Comparison of ENCODE assay signal across 8 cellular contexts in genomic region chr9:83538172-83538889, GRCh38. TPM values are rescaled to one million over a fixed set of nuclear protein-coding genes. Genes with fewer than 3 reads are reported as not detected.
A peak's percentile ranks its signal among the peaks of the same experiment; 100 is the strongest.
DNase-seq lines count a peak whose midpoint lies in the region; ATAC-seq and TF ChIP-seq lines count a peak whose summit lies in the region.

FRMD3 (minus strand) TSS chr9:83538401; CDS start chr9:83538231, 170 bp downstream.

- H4K8ac ChIP-seq in neuronal stem cell (ENCODE audit: low read depth, low read length) = no peak within 1 kb of the TSS

- TF ChIP-seq POLR2A in vagina (IDR thresholded peaks at IDR 0.05) = no peak

- peak within 1 kb of the TSS; percentile 92 for H3K23ac ChIP-seq in neuronal stem cell (ENCODE audit: low read depth, low read length, poor library complexity)

- peak within 1 kb of the TSS; percentile 88 for H2BK5ac ChIP-seq in neuronal stem cell (ENCODE audit: low read length)

- H3K18ac ChIP-seq in neuronal stem cell (ENCODE audit: low read length) = peak within 1 kb of the TSS; percentile 98

- no CpG with 5 or more reads among the region's 85 CpGs for WGBS in neuronal stem cell (ENCODE audit: extremely low coverage in 2 of 2, insufficient read length in 2 of 2, insufficient replicate concordance in 1 of 2), 2 donors

- H3K27me3 Mint-ChIP-seq in activated naive CD8-positive, alpha-beta T cell = peaks cover 13% of the 10 kb centered on the region

- DNase-seq in GM04503 (ENCODE audit: low read depth) (peak; percentile 44), NCI-H226 (peak; percentile 4), head of caudate nucleus (peak in 41 of 42 donors; percentile 26 to 78 (median 63)), neuronal stem cell (ENCODE audit: low spot score) (peak; percentile 78), vagina (ENCODE audit: extremely low spot score in 2 of 2) (no peak)

- peak; percentile 11 to 36 (median 35) for TF ChIP-seq CTCF in vagina (IDR thresholded peaks at IDR 0.05)

- peak; percentile 63 for ATAC-seq in HG02852 (IDR thresholded peaks at IDR 0.05; ENCODE audit: unreplicated experiment)
- no peak for ATAC-seq in GM18520 (IDR thresholded peaks at IDR 0.05; ENCODE audit: unreplicated experiment)

- H3K14ac ChIP-seq in neuronal stem cell (ENCODE audit: low read length) = peak within 1 kb of the TSS; percentile 49

- H2AK5ac ChIP-seq in neuronal stem cell (ENCODE audit: low read depth, low read length) = peak within 1 kb of the TSS; percentile 88

- H3K9ac ChIP-seq in neuronal stem cell (ENCODE audit: low read depth, low read length, poor library complexity) = peak within 1 kb of the TSS; percentile 95

- H4K91ac ChIP-seq in neuronal stem cell (ENCODE audit: low read depth, low read length, poor library complexity) = no peak within 1 kb of the TSS

- peak within 1 kb of the TSS; percentile 77 for H2BK12ac ChIP-seq in neuronal stem cell (ENCODE audit: low read length)

- peak within 1 kb of the TSS; percentile 71 to 89 for H3K4me3 ChIP-seq in neuronal stem cell (ENCODE audit: low read length in 2 of 2)
- H3K4me3 ChIP-seq in vagina = peak within 1 kb of the TSS; percentile 50 to 63

- H3K79me1 ChIP-seq in neuronal stem cell (ENCODE audit: low read depth, low read length) = no peaks in the 10 kb centered on the region

- intact Hi-C loops in head of caudate nucleus (cut with DNase I) = no loop called here
- intact Hi-C loops in vagina (cut with DNase I) = loop anchor here (10.0 kb wide), 1 partner anchor 204 kb away; no protein-coding TSS in a partner anchor

- H3K36me3 Mint-ChIP-seq in activated naive CD8-positive, alpha-beta T cell = peaks cover 6% of the 10 kb centered on the region

- peaks cover 5% of the 10 kb centered on the region for H3K4me1 Mint-ChIP-seq in activated naive CD8-positive, alpha-beta T cell (ENCODE audit: low read depth)

- H3K4me3 Mint-ChIP-seq in activated naive CD8-positive, alpha-beta T cell = peak within 1 kb of the TSS; percentile 38

- peak within 1 kb of the TSS; percentile 78 for H2BK15ac ChIP-seq in neuronal stem cell (ENCODE audit: low read length)

- H3K27ac Mint-ChIP-seq in activated naive CD8-positive, alpha-beta T cell = no peak within 1 kb of the TSS

- peak within 1 kb of the TSS; percentile 99 for H2AFZ ChIP-seq in neuronal stem cell (ENCODE audit: low read length)

- no peak within 1 kb of the TSS for H3K27ac ChIP-seq in neuronal stem cell (replicated peaks; ENCODE audit: low read length)
- peak within 1 kb of the TSS; percentile 15 for H3K27ac ChIP-seq in vagina

- H3K9me3 Mint-ChIP-seq in activated naive CD8-positive, alpha-beta T cell (ENCODE audit: low read depth) = no peaks in the 10 kb centered on the region

- H3K4me1 ChIP-seq in neuronal stem cell (ENCODE audit: control insufficient read depth in 2 of 2, insufficient read depth in 1 of 2, low read depth in 1 of 2, low read length in 2 of 2) (peaks cover 7 to 14% of the 10 kb centered on the region in 2 donors), vagina (peaks cover 19% of the 10 kb centered on the region)

- H2BK120ac ChIP-seq in neuronal stem cell (ENCODE audit: low read depth, low read length) = peak within 1 kb of the TSS; percentile 21

- H3K27me3 ChIP-seq in neuronal stem cell (ENCODE audit: control insufficient read depth in 3 of 3, insufficient read depth in 3 of 3, low read depth in 1 of 3, low read length in 3 of 3) (peaks cover 4 to 22% (median 17%) of the 10 kb centered on the region in 3 experiments), vagina (no peaks in the 10 kb centered on the region)

- H3K4ac ChIP-seq in neuronal stem cell (ENCODE audit: low read length) = no peak within 1 kb of the TSS

- H3K36me3 ChIP-seq in neuronal stem cell (replicated peaks in 1 of 2; ENCODE audit: control insufficient read depth in 2 of 2, insufficient read depth in 2 of 2, low read length in 2 of 2) (no peaks in the 10 kb centered on the region), vagina (no peaks in the 10 kb centered on the region)

- H3K9me3 ChIP-seq in neuronal stem cell (replicated peaks in 1 of 2; ENCODE audit: control insufficient read depth in 2 of 2, insufficient read depth in 1 of 2, low read depth in 1 of 2, low read length in 2 of 2) = no peaks in the 10 kb centered on the region
- H3K9me3 ChIP-seq in vagina = no peaks in the 10 kb centered on the region

- H3K4me2 ChIP-seq in neuronal stem cell (ENCODE audit: insufficient read depth, low read length, poor library complexity, severe bottlenecking) = peak within 1 kb of the TSS; percentile 100

RNA-seq across cellular contexts. Expression of gene FRMD3, which starts in this region (rescaled TPM):
- polyA plus RNA-seq in neuronal stem cell (2013, experiment 1 of 2) = 0.91 TPM
- polyA plus RNA-seq in neuronal stem cell (2013, experiment 2 of 2) = 1.1 TPM
- total RNA-seq in vagina = 13.8 TPM

Comparison
In these comparisons a context has a peak if more than half of its experiments do, and no peak if none do; other contexts are left out.
1. DNase-seq: peak in GM04503 (single experiment), NCI-H226 (single experiment), head of caudate nucleus (41 of 42) and neuronal stem cell (single experiment); none in vagina (0 of 2).